ENCODE assay signal across 1 cellular context in the genomic region with DNA sequence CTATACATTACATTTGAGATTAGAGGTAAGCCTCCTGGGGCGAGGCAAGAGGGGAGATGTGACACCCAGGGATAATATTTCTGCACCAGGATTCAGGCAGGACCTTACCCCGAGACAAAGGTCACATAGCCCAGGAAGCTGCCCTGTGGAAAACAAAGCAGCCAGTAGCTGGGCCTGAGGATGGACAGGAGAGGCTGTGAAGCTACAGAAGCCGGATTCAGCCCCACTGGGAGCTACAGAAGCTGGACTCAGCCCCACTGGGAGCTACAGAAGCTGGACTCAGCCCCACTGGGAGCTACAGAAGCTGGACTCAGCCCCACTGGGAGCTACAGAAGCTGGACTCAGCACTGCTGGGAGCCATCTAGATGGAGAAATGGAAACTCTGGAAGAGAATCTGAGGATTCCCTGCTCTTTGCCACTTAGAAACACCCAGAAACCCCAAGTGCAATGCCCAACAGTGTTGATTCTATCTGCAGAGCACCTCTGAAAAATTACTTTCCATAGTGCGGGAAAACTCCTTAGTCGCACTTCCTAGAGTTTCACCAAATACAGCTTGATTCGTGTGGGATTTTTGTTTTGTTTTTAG.
TF ChIP-seq lines count a peak whose summit lies in the region.

No MANE protein-coding gene starts in this region.

TF ChIP-seq in HepG2, 621 proteins besides CTCF, POLR2A, EP300 and RAD21 (continued from another document and continues in another):
- TF ChIP-seq, protein P1, sequence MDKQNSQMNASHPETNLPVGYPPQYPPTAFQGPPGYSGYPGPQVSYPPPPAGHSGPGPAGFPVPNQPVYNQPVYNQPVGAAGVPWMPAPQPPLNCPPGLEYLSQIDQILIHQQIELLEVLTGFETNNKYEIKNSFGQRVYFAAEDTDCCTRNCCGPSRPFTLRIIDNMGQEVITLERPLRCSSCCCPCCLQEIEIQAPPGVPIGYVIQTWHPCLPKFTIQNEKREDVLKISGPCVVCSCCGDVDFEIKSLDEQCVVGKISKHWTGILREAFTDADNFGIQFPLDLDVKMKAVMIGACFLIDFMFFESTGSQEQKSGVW (CRISPR knock-in tag; IDR thresholded peaks at IDR 0.05; ENCODE audit: borderline replicate concordance), result no peak
- no peak for TF ChIP-seq ZSCAN25 (CRISPR knock-in tag; IDR thresholded peaks at IDR 0.05)
- no peak for TF ChIP-seq MIER3 (CRISPR knock-in tag; IDR thresholded peaks at IDR 0.05; ENCODE audit: borderline replicate concordance)
- no peak for TF ChIP-seq ZNF644 (CRISPR knock-in tag; IDR thresholded peaks at IDR 0.05; ENCODE audit: low read depth)
- TF ChIP-seq ZBTB38 (CRISPR knock-in tag; IDR thresholded peaks at IDR 0.05), result no peak
- TF ChIP-seq ARNT2 (CRISPR knock-in tag; IDR thresholded peaks at IDR 0.05; ENCODE audit: low read depth), result no peak
- TF ChIP-seq ZMYM2 (CRISPR knock-in tag; IDR thresholded peaks at IDR 0.05), result 0 out of 2 replicates have a peak, but pooled peaks have one; percentile 57
- TF ChIP-seq ZNF333 (CRISPR knock-in tag; IDR thresholded peaks at IDR 0.05; ENCODE audit: borderline replicate concordance), result no peak
- TF ChIP-seq, protein P2, sequence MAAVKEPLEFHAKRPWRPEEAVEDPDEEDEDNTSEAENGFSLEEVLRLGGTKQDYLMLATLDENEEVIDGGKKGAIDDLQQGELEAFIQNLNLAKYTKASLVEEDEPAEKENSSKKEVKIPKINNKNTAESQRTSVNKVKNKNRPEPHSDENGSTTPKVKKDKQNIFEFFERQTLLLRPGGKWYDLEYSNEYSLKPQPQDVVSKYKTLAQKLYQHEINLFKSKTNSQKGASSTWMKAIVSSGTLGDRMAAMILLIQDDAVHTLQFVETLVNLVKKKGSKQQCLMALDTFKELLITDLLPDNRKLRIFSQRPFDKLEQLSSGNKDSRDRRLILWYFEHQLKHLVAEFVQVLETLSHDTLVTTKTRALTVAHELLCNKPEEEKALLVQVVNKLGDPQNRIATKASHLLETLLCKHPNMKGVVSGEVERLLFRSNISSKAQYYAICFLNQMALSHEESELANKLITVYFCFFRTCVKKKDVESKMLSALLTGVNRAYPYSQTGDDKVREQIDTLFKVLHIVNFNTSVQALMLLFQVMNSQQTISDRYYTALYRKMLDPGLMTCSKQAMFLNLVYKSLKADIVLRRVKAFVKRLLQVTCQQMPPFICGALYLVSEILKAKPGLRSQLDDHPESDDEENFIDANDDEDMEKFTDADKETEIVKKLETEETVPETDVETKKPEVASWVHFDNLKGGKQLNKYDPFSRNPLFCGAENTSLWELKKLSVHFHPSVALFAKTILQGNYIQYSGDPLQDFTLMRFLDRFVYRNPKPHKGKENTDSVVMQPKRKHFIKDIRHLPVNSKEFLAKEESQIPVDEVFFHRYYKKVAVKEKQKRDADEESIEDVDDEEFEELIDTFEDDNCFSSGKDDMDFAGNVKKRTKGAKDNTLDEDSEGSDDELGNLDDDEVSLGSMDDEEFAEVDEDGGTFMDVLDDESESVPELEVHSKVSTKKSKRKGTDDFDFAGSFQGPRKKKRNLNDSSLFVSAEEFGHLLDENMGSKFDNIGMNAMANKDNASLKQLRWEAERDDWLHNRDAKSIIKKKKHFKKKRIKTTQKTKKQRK (IDR thresholded peaks at IDR 0.05; ENCODE audit: low read length), result no peak
- TF ChIP-seq, protein P3, sequence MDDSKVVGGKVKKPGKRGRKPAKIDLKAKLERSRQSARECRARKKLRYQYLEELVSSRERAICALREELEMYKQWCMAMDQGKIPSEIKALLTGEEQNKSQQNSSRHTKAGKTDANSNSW (CRISPR knock-in tag; IDR thresholded peaks at IDR 0.05; ENCODE audit: borderline replicate concordance), result no peak
- TF ChIP-seq, protein P4, sequence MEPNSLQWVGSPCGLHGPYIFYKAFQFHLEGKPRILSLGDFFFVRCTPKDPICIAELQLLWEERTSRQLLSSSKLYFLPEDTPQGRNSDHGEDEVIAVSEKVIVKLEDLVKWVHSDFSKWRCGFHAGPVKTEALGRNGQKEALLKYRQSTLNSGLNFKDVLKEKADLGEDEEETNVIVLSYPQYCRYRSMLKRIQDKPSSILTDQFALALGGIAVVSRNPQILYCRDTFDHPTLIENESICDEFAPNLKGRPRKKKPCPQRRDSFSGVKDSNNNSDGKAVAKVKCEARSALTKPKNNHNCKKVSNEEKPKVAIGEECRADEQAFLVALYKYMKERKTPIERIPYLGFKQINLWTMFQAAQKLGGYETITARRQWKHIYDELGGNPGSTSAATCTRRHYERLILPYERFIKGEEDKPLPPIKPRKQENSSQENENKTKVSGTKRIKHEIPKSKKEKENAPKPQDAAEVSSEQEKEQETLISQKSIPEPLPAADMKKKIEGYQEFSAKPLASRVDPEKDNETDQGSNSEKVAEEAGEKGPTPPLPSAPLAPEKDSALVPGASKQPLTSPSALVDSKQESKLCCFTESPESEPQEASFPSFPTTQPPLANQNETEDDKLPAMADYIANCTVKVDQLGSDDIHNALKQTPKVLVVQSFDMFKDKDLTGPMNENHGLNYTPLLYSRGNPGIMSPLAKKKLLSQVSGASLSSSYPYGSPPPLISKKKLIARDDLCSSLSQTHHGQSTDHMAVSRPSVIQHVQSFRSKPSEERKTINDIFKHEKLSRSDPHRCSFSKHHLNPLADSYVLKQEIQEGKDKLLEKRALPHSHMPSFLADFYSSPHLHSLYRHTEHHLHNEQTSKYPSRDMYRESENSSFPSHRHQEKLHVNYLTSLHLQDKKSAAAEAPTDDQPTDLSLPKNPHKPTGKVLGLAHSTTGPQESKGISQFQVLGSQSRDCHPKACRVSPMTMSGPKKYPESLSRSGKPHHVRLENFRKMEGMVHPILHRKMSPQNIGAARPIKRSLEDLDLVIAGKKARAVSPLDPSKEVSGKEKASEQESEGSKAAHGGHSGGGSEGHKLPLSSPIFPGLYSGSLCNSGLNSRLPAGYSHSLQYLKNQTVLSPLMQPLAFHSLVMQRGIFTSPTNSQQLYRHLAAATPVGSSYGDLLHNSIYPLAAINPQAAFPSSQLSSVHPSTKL (CRISPR knock-in tag; IDR thresholded peaks at IDR 0.05), result peak; percentile 25; the same call in 1 of the 2 replicates
- TF ChIP-seq, protein P5, sequence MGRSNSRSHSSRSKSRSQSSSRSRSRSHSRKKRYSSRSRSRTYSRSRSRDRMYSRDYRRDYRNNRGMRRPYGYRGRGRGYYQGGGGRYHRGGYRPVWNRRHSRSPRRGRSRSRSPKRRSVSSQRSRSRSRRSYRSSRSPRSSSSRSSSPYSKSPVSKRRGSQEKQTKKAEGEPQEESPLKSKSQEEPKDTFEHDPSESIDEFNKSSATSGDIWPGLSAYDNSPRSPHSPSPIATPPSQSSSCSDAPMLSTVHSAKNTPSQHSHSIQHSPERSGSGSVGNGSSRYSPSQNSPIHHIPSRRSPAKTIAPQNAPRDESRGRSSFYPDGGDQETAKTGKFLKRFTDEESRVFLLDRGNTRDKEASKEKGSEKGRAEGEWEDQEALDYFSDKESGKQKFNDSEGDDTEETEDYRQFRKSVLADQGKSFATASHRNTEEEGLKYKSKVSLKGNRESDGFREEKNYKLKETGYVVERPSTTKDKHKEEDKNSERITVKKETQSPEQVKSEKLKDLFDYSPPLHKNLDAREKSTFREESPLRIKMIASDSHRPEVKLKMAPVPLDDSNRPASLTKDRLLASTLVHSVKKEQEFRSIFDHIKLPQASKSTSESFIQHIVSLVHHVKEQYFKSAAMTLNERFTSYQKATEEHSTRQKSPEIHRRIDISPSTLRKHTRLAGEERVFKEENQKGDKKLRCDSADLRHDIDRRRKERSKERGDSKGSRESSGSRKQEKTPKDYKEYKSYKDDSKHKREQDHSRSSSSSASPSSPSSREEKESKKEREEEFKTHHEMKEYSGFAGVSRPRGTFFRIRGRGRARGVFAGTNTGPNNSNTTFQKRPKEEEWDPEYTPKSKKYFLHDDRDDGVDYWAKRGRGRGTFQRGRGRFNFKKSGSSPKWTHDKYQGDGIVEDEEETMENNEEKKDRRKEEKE (IDR thresholded peaks at IDR 0.05), result no peak
- no peak for TF ChIP-seq ZNF616 (CRISPR knock-in tag; IDR thresholded peaks at IDR 0.05; ENCODE audit: low read depth)
- TF ChIP-seq MED8 (CRISPR knock-in tag; IDR thresholded peaks at IDR 0.05; ENCODE audit: insufficient replicate concordance), result no peak
- TF ChIP-seq, protein P6, sequence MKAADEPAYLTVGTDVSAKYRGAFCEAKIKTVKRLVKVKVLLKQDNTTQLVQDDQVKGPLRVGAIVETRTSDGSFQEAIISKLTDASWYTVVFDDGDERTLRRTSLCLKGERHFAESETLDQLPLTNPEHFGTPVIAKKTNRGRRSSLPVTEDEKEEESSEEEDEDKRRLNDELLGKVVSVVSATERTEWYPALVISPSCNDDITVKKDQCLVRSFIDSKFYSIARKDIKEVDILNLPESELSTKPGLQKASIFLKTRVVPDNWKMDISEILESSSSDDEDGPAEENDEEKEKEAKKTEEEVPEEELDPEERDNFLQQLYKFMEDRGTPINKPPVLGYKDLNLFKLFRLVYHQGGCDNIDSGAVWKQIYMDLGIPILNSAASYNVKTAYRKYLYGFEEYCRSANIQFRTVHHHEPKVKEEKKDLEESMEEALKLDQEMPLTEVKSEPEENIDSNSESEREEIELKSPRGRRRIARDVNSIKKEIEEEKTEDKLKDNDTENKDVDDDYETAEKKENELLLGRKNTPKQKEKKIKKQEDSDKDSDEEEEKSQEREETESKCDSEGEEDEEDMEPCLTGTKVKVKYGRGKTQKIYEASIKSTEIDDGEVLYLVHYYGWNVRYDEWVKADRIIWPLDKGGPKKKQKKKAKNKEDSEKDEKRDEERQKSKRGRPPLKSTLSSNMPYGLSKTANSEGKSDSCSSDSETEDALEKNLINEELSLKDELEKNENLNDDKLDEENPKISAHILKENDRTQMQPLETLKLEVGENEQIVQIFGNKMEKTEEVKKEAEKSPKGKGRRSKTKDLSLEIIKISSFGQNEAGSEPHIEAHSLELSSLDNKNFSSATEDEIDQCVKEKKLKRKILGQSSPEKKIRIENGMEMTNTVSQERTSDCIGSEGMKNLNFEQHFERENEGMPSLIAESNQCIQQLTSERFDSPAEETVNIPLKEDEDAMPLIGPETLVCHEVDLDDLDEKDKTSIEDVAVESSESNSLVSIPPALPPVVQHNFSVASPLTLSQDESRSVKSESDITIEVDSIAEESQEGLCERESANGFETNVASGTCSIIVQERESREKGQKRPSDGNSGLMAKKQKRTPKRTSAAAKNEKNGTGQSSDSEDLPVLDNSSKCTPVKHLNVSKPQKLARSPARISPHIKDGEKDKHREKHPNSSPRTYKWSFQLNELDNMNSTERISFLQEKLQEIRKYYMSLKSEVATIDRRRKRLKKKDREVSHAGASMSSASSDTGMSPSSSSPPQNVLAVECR (CRISPR knock-in tag; IDR thresholded peaks at IDR 0.05; ENCODE audit: borderline replicate concordance), result peak; percentile 24; the same call in 1 of the 2 replicates
- TF ChIP-seq, protein P7, sequence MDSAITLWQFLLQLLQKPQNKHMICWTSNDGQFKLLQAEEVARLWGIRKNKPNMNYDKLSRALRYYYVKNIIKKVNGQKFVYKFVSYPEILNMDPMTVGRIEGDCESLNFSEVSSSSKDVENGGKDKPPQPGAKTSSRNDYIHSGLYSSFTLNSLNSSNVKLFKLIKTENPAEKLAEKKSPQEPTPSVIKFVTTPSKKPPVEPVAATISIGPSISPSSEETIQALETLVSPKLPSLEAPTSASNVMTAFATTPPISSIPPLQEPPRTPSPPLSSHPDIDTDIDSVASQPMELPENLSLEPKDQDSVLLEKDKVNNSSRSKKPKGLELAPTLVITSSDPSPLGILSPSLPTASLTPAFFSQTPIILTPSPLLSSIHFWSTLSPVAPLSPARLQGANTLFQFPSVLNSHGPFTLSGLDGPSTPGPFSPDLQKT (CRISPR knock-in tag; IDR thresholded peaks at IDR 0.05; ENCODE audit: borderline replicate concordance), result no peak
- no peak for TF ChIP-seq XRCC5 (optimal IDR thresholded peaks at IDR 0.05; ENCODE audit: low read length)
- TF ChIP-seq MEF2D (CRISPR knock-in tag; IDR thresholded peaks at IDR 0.05), result no peak
- TF ChIP-seq, protein P8, sequence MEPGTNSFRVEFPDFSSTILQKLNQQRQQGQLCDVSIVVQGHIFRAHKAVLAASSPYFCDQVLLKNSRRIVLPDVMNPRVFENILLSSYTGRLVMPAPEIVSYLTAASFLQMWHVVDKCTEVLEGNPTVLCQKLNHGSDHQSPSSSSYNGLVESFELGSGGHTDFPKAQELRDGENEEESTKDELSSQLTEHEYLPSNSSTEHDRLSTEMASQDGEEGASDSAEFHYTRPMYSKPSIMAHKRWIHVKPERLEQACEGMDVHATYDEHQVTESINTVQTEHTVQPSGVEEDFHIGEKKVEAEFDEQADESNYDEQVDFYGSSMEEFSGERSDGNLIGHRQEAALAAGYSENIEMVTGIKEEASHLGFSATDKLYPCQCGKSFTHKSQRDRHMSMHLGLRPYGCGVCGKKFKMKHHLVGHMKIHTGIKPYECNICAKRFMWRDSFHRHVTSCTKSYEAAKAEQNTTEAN (CRISPR knock-in tag; conservative IDR thresholded peaks at IDR 0.05), result no peak
- TF ChIP-seq TBX2 (CRISPR knock-in tag; IDR thresholded peaks at IDR 0.05; ENCODE audit: borderline replicate concordance), result peak; percentile 31; the same call in 1 of the 2 replicates
- TF ChIP-seq ZFP41 (CRISPR knock-in tag; IDR thresholded peaks at IDR 0.05; ENCODE audit: borderline replicate concordance), result no peak
- TF ChIP-seq, protein P9, sequence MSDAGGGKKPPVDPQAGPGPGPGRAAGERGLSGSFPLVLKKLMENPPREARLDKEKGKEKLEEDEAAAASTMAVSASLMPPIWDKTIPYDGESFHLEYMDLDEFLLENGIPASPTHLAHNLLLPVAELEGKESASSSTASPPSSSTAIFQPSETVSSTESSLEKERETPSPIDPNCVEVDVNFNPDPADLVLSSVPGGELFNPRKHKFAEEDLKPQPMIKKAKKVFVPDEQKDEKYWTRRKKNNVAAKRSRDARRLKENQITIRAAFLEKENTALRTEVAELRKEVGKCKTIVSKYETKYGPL (CRISPR knock-in tag; IDR thresholded peaks at IDR 0.05), result no peak
- TF ChIP-seq HNRNPK (IDR thresholded peaks at IDR 0.05; ENCODE audit: low read depth, low read length, poor library complexity, severe bottlenecking), result no peak
- peak; percentile 48; the same call in 1 of the 2 replicates for TF ChIP-seq NR2F6 (IDR thresholded peaks at IDR 0.05)
- TF ChIP-seq NR2F6 (CRISPR knock-in tag; IDR thresholded peaks at IDR 0.05), result peak; percentile 52; the same call in 1 of the 2 replicates
- TF ChIP-seq NFYC (CRISPR knock-in tag; IDR thresholded peaks at IDR 0.05), result no peak
- TF ChIP-seq, protein P10, sequence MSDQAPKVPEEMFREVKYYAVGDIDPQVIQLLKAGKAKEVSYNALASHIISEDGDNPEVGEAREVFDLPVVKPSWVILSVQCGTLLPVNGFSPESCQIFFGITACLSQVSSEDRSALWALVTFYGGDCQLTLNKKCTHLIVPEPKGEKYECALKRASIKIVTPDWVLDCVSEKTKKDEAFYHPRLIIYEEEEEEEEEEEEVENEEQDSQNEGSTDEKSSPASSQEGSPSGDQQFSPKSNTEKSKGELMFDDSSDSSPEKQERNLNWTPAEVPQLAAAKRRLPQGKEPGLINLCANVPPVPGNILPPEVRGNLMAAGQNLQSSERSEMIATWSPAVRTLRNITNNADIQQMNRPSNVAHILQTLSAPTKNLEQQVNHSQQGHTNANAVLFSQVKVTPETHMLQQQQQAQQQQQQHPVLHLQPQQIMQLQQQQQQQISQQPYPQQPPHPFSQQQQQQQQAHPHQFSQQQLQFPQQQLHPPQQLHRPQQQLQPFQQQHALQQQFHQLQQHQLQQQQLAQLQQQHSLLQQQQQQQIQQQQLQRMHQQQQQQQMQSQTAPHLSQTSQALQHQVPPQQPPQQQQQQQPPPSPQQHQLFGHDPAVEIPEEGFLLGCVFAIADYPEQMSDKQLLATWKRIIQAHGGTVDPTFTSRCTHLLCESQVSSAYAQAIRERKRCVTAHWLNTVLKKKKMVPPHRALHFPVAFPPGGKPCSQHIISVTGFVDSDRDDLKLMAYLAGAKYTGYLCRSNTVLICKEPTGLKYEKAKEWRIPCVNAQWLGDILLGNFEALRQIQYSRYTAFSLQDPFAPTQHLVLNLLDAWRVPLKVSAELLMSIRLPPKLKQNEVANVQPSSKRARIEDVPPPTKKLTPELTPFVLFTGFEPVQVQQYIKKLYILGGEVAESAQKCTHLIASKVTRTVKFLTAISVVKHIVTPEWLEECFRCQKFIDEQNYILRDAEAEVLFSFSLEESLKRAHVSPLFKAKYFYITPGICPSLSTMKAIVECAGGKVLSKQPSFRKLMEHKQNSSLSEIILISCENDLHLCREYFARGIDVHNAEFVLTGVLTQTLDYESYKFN (CRISPR knock-in tag; conservative IDR thresholded peaks at IDR 0.05), result peak; percentile 48; the same call in 1 of the 2 replicates
- no peak for TF ChIP-seq JUNB (CRISPR knock-in tag; IDR thresholded peaks at IDR 0.05; ENCODE audit: borderline replicate concordance)
